Comparison of ENCODE assay signal across 11 cellular contexts in genomic region chr18:36580266-36580665, GRCh38.
DNase-seq lines count a peak whose midpoint lies in the region; ATAC-seq and TF ChIP-seq lines count a peak whose summit lies in the region.
"Had no signal": no experiment of that assay in that cellular context is flagged by ENCODE, and none has a peak within 500 bp of the region (broad histone marks: within the 10 kb centered on the region; RNA-seq: fewer than 3 reads in every experiment).

No MANE protein-coding gene starts in this region.

- intact Hi-C loops in tibial artery (cut with DNase I; ENCODE audit: low total_unique reads) = no loop called here

- H3K36me3 ChIP-seq in tibial artery = no peaks in the 10 kb centered on the region

- ATAC-seq in GM18498 (IDR thresholded peaks at IDR 0.05; ENCODE audit: unreplicated experiment) = no peak

- H3K27ac ChIP-seq in tibial artery = peak overlapping the region; percentile 70 to 77
- H3K27ac ChIP-seq: KMS-11 had no signal

- H3K27me3 ChIP-seq in tibial artery = no peaks in the 10 kb centered on the region

- TF ChIP-seq CTCF in cardiac fibroblast (IDR thresholded peaks at IDR 0.05; ENCODE audit: low read depth, low read length) (no peak), tibial artery (IDR thresholded peaks at IDR 0.05) (no peak)

- peaks cover 0 to 39% (median 19%) of the 10 kb centered on the region in 4 donors for H3K4me1 ChIP-seq in tibial artery

- DNase-seq in HT1080 (ENCODE audit: low read depth) (peak; percentile 50), cardiac fibroblast (ENCODE audit: low read depth in 2 of 2) (peak; percentile 40 to 60), iris pigment epithelial cell (ENCODE audit: low read depth) (peak; percentile 51), tibial artery (peak; percentile 80 to 87), NCI-H345 treated with DMSO at 0.1 percent for 48 hours (lab: John Stamatoyannopoulos, UW; ENCODE audit: unreplicated experiment) (no peak), T1000 (lab: John Stamatoyannopoulos, UW) (no peak)
- DNase-seq: activated T-cell treated with anti-CD3 and anti-CD28 coated beads, Interleukin-2, amount 50 U/mL, for 48 hours; NCI-H524 treated with DMSO at 0.1 percent for 48 hours; T-helper 9 cell had no signal

- H3K4me3 ChIP-seq in cardiac fibroblast (replicated peaks in 1 of 2; ENCODE audit: low read depth in 2 of 2, low read length in 2 of 2) (no peak overlapping the region), tibial artery (no peak overlapping the region)

- no peaks in the 10 kb centered on the region for H3K9me3 ChIP-seq in tibial artery

Comparison
In these comparisons a context has a peak if more than half of its experiments do, and no peak if none do; other contexts are left out.
1. DNase-seq: peak in HT1080 (single experiment), cardiac fibroblast (2 of 2), iris pigment epithelial cell (single experiment) and tibial artery (2 of 2); none in NCI-H345 treated with DMSO at 0.1 percent for 48 hours (single experiment) and T1000 (single experiment).